Comparison of ENCODE assay signal across 8 cellular contexts in the genomic region with DNA sequence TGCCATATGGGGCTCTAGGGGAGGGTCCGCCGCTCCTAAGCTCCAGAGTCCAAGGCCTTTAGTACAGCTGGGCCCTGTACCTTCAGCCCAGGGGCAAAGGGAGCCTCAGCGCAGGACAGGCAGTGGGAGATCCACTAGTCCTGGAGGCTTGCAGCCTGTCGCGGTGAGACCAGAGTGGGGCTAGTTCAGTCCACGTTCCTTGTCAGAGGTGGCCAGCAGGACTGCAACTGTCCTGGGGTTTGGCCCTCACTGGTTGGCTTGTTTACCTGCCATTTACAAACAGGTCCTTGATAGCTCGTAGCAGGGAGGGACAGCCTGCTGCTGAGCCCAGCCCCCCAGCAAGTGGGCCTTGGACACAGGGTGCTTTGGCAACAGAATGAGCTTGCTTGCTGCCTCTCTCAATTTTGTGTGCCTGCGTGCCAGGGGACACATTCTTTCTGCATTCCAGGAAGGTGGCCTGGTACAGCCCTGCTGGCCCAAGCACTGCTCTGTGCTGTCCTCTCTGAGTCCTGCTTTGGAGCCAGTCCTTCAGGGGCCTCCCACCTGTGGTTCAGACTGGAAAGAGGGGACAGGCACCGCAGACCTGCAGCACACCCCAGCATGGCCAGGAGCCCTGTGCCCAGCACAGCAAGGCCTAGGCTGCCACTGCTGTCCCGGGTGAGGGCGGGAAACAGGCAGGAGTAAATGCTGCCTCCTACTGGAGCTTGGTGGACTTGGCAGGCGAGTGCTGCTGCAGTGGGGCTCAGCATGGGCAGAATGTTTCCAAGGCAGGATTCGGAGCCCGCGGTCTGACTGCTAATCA. TPM values are rescaled to one million over a fixed set of nuclear protein-coding genes. Genes with fewer than 3 reads are reported as not detected.
A peak's percentile ranks its signal among the peaks of the same experiment; 100 is the strongest.
DNase-seq lines count a peak whose midpoint lies in the region; ATAC-seq and TF ChIP-seq lines count a peak whose summit lies in the region.

No MANE protein-coding gene starts in this region.

- H3K27me3 Mint-ChIP-seq in H9 (ENCODE audit: low read depth): no peaks in the 10 kb centered on the region

- no peaks in the 10 kb centered on the region; a peak in 1 of 7 replicates for H3K36me3 Mint-ChIP-seq in H9 (ENCODE audit: insufficient read depth in 1 of 3, low read depth in 3 of 3)

- H2AK5ac ChIP-seq in H9 (ENCODE audit: insufficient read length, low read length): no peak overlapping the region

- H3K4ac ChIP-seq in H9 (ENCODE audit: low read depth, low read length): no peak overlapping the region

- H2BK12ac ChIP-seq in H9 (ENCODE audit: insufficient read length, low read depth, low read length): peak overlapping the region; percentile 68

- peak overlapping the region; percentile 9 for H4K8ac ChIP-seq in H9 (replicated peaks; ENCODE audit: insufficient read length, low read depth, low read length)

- TF ChIP-seq CTCF in AG09319 (IDR thresholded peaks at IDR 0.05; ENCODE audit: low read depth, low read length) (peak; percentile 55), H9 (conservative IDR thresholded peaks at IDR 0.05) (peak; percentile 85), WI38 (IDR thresholded peaks at IDR 0.05; ENCODE audit: low read depth, low read length) (peak; percentile 78)

- H2BK15ac ChIP-seq in H9 (ENCODE audit: low read depth, low read length): peak overlapping the region; percentile 29; the same call in 1 of the 2 replicates

- no peak overlapping the region for H3K23ac ChIP-seq in H9 (ENCODE audit: insufficient read length, low read depth, low read length)

- H2BK20ac ChIP-seq in H9 (ENCODE audit: low read depth, low read length, poor library complexity, severe bottlenecking): no peak overlapping the region

- H3K27ac ChIP-seq in H9 (ENCODE audit: insufficient read length, low read depth, low read length): no peak overlapping the region

- WGBS in H9 (ENCODE audit: extremely low coverage, insufficient read length, low lambda C conversion rate): no CpG with 5 or more reads among the region's 15 CpGs

- peaks cover 7% of the 10 kb centered on the region for H3K4me1 ChIP-seq in H9 (ENCODE audit: insufficient read depth, low read length)

- H3K27ac Mint-ChIP-seq in H9: peak overlapping the region in 1 of 3 experiments; percentile 64; a peak in 1 of 7 replicates

- H2BK120ac ChIP-seq in H9 (ENCODE audit: low read depth, low read length, poor library complexity, severe bottlenecking): no peak overlapping the region

- no peak for DNase-seq in AG09319 (ENCODE audit: extremely low read depth, low read depth)
- peak; percentile 87 for DNase-seq in H9
- DNase-seq in fibroblast of gingiva (ENCODE audit: low read depth): peak; percentile 33
- DNase-seq in occipital lobe (lab: John Stamatoyannopoulos, UW): peak; percentile 34
- DNase-seq in mesenteric fat pad (ENCODE audit: low spot score): no peak

- no peak overlapping the region for H3K4me3 ChIP-seq in WI38 (ENCODE audit: low read depth, low read length)

- H3K23me2 ChIP-seq in H9 (ENCODE audit: insufficient read length, low read depth, low read length, poor library complexity, severe bottlenecking): peaks cover 4% of the 10 kb centered on the region

- no peak overlapping the region for H3K56ac ChIP-seq in H9 (ENCODE audit: insufficient read length, low read depth, low read length)

- no peaks in the 10 kb centered on the region for H4K20me1 ChIP-seq in H9 (ENCODE audit: control insufficient read depth, insufficient read depth, insufficient read length)

- H2AFZ ChIP-seq in H9 (ENCODE audit: low read length): no peak overlapping the region

- H3K4me3 Mint-ChIP-seq in H9: peak overlapping the region in 1 of 2 experiments; percentile 26; a peak in 1 of 5 replicates

- no peak overlapping the region for H3T11ph ChIP-seq in H9 (ENCODE audit: low read length)

- no peak overlapping the region for H2BK5ac ChIP-seq in H9 (ENCODE audit: insufficient read length, low read length)

- no peaks in the 10 kb centered on the region for H3K9me3 ChIP-seq in H9 (ENCODE audit: control insufficient read depth, low read depth, low read length)

- H3K79me1 ChIP-seq in H9 (ENCODE audit: insufficient read depth, low read depth, low read length, poor library complexity, severe bottlenecking): no peaks in the 10 kb centered on the region

- no peaks in the 10 kb centered on the region for H3K79me2 ChIP-seq in H9 (ENCODE audit: insufficient read depth, low read length)

- peak overlapping the region; percentile 65 for H4K91ac ChIP-seq in H9 (ENCODE audit: insufficient read length, low read depth, low read length)

- H3K4me1 Mint-ChIP-seq in H9: peaks cover 34 to 61% of the 10 kb centered on the region in 2 experiments

- peak overlapping the region; percentile 73 for H3K18ac ChIP-seq in H9 (ENCODE audit: insufficient read length, low read depth, low read length)

- H4K5ac ChIP-seq in H9 (ENCODE audit: insufficient read length, low read depth, low read length): no peak overlapping the region

- H3K4me2 ChIP-seq in H9 (ENCODE audit: insufficient read depth, insufficient read length, low read length): no peak overlapping the region

- no peaks in the 10 kb centered on the region for H3K27me3 ChIP-seq in H9 (ENCODE audit: insufficient read depth, low read length)

- no peak for ATAC-seq in HG03460 (IDR thresholded peaks at IDR 0.05; ENCODE audit: unreplicated experiment)
- no peak for ATAC-seq in HG03045 (IDR thresholded peaks at IDR 0.05; ENCODE audit: unreplicated experiment)

- peak overlapping the region; percentile 66; the same call in 1 of the 2 replicates for H3K14ac ChIP-seq in H9 (ENCODE audit: insufficient read depth, low read length)

- peak overlapping the region; percentile 10 for H3K9ac ChIP-seq in H9 (ENCODE audit: extremely low read depth, insufficient read length, low read length)

- H3K9me3 Mint-ChIP-seq in H9: no peaks in the 10 kb centered on the region

RNA-seq across cellular contexts. Expression of gene H6PD, which starts 15.2 kb away (rescaled TPM):
- total RNA-seq in H9 (2021) (7.6 and 7.9 TPM in 2 replicates), occipital lobe (6.2 TPM), mesenteric fat pad (77.6 TPM)

RNA-seq across cellular contexts. Expression of gene SPSB1, which starts 43.0 kb away (rescaled TPM):
- total RNA-seq in H9 (2021) (2.7 and 2.9 TPM in 2 replicates), occipital lobe (2.3 TPM), mesenteric fat pad (48.8 TPM)

Comparison
In these comparisons a context has a peak if more than half of its experiments do, and no peak if none do; other contexts are left out.
1. DNase-seq: peak in H9 (single experiment), fibroblast of gingiva (single experiment) and occipital lobe (single experiment); none in AG09319 (single experiment) and mesenteric fat pad (single experiment).
2. RNA of gene SPSB1, which starts 43.0 kb away (total RNA-seq): 48.8 TPM in mesenteric fat pad (single experiment); 2.7 to 2.9 TPM in H9 and 2.3 TPM in occipital lobe (single experiment); every median in the first group is over 10 times any median in the second.
3. Peak in every context shown above with its lines, with median percentiles within 50 percentile points of each other: CTCF ChIP-seq.